11 cellular contexts compared by ENCODE assay signal in genomic region chr22:50475652-50476002, GRCh38. TPM values are rescaled to one million over a fixed set of nuclear protein-coding genes. Genes with fewer than 3 reads are reported as not detected.
DNase-seq lines count a peak whose midpoint lies in the region; ATAC-seq and TF ChIP-seq lines count a peak whose summit lies in the region.
"Had no signal": no experiment of that assay in that cellular context is flagged by ENCODE, and none has a peak within 500 bp of the region (broad histone marks: within the 10 kb centered on the region; RNA-seq: fewer than 3 reads in every experiment).

No MANE protein-coding gene starts in this region.

- H3K27ac Mint-ChIP-seq in naive thymus-derived CD4-positive, alpha-beta T cell: peak overlapping the region; percentile 44 to 88 (median 63)

- no peaks in the 10 kb centered on the region for H3K36me3 ChIP-seq in left ventricle myocardium inferior
- no peaks in the 10 kb centered on the region for H3K36me3 ChIP-seq in right atrium auricular region
- H3K36me3 ChIP-seq in naive thymus-derived CD4-positive, alpha-beta T cell (ENCODE audit: control insufficient read depth in 2 of 3, insufficient read depth in 3 of 3, low read length in 3 of 3): peaks cover 0 to 3% (median 0%) of the 10 kb centered on the region in 3 experiments
- H3K36me3 ChIP-seq: cardiac muscle cell had no signal

- H3K36me3 Mint-ChIP-seq in naive thymus-derived CD4-positive, alpha-beta T cell: peaks cover 0 to 12% (median 3%) of the 10 kb centered on the region in 5 donors

- no peaks in the 10 kb centered on the region for H3K9me3 ChIP-seq in left ventricle myocardium inferior (replicated peaks)
- no peaks in the 10 kb centered on the region for H3K9me3 ChIP-seq in right atrium auricular region
- H3K9me3 ChIP-seq in naive thymus-derived CD4-positive, alpha-beta T cell (ENCODE audit: control insufficient read depth in 2 of 3, low read length in 3 of 3): no peaks in the 10 kb centered on the region

- peak overlapping the region; percentile 81 for H3K27ac ChIP-seq in left ventricle myocardium inferior (replicated peaks)
- no peak overlapping the region for H3K27ac ChIP-seq in right atrium auricular region
- peak overlapping the region; percentile 40 for H3K27ac ChIP-seq in angular gyrus (ENCODE audit: low read depth, low read length)
- H3K27ac ChIP-seq in naive thymus-derived CD4-positive, alpha-beta T cell (ENCODE audit: low read depth, low read length): peak overlapping the region; percentile 90
- H3K27ac ChIP-seq: cardiac muscle cell had no signal

- H3K27me3 ChIP-seq in left ventricle myocardium inferior (ENCODE audit: low read depth): peaks cover 29% of the 10 kb centered on the region
- no peaks in the 10 kb centered on the region for H3K27me3 ChIP-seq in right atrium auricular region
- no peaks in the 10 kb centered on the region for H3K27me3 ChIP-seq in naive thymus-derived CD4-positive, alpha-beta T cell (ENCODE audit: control insufficient read depth in 2 of 2, insufficient read depth in 2 of 2, low read length in 2 of 2)

- H3K4me3 ChIP-seq in left ventricle myocardium inferior (peak overlapping the region; percentile 93), right atrium auricular region (peak overlapping the region in 1 of 2 donors; percentile 96)
- peak overlapping the region; percentile 70 for H3K4me3 ChIP-seq in naive thymus-derived CD4-positive, alpha-beta T cell (ENCODE audit: low read length)

- peaks cover 25 to 54% (median 39%) of the 10 kb centered on the region in 7 donors for H3K4me1 Mint-ChIP-seq in naive thymus-derived CD4-positive, alpha-beta T cell

- POLR2A ChIA-PET in naive thymus-derived CD4-positive, alpha-beta T cell (lab: Charles Lee): interaction anchor here (1.3 kb wide), 1 partner anchor 50 kb away, joined by 4 read pairs; the partner anchor contains the start of gene SCO2

- ATAC-seq in naive thymus-derived CD4-positive, alpha-beta T cell: no peak
- no peak for ATAC-seq in GM21786 (IDR thresholded peaks at IDR 0.05; ENCODE audit: unreplicated experiment)

- peaks cover 0 to 26% (median 0%) of the 10 kb centered on the region in 5 donors for H3K27me3 Mint-ChIP-seq in naive thymus-derived CD4-positive, alpha-beta T cell

- CTCF ChIA-PET in naive thymus-derived CD4-positive, alpha-beta T cell (lab: Charles Lee): interaction anchor here (0.6 to 0.7 kb wide), 2 partner anchors 32 to 145 kb away, joined by 3 read pairs; no protein-coding TSS in a partner anchor

- no peak for TF ChIP-seq CTCF in left ventricle myocardium inferior (IDR thresholded peaks at IDR 0.05; ENCODE audit: borderline replicate concordance)
- no peak for TF ChIP-seq CTCF in right atrium auricular region (IDR thresholded peaks at IDR 0.05)

- intact Hi-C loops in left ventricle myocardium inferior (cut with micrococcal nuclease): no loop called here
- intact Hi-C loops in naive thymus-derived CD4-positive, alpha-beta T cell (cut with micrococcal nuclease): loop anchor here (1.0 to 10.0 kb wide), 4 partner anchors 32 to 201 kb away; partner anchors contain the start of genes CHKB (in 1 of the 2), LMF2 (in 1 of the 2) and MAPK11 (in 1 of the 2)

- no peak for DNase-seq in left ventricle myocardium inferior
- DNase-seq in right atrium auricular region (ENCODE audit: low spot score): no peak
- no peak for DNase-seq in naive thymus-derived CD4-positive, alpha-beta T cell
- DNase-seq in stimulated activated CD4-positive, alpha-beta T cell treated with anti-CD3 and anti-CD28 coated beads, Interleukin-4, amount 100 ng/mL, for 24 hours: no peak
- DNase-seq in A172 (ENCODE audit: low spot score): no peak
- no peak for DNase-seq in dermis blood vessel endothelial cell

- H3K9me3 Mint-ChIP-seq in naive thymus-derived CD4-positive, alpha-beta T cell: no peaks in the 10 kb centered on the region

- peak overlapping the region; percentile 41 to 98 (median 70) for H3K4me3 Mint-ChIP-seq in naive thymus-derived CD4-positive, alpha-beta T cell

- H3K4me1 ChIP-seq in left ventricle myocardium inferior (peaks cover 47% of the 10 kb centered on the region), right atrium auricular region (peaks cover 0 to 40% of the 10 kb centered on the region in 2 donors)
- H3K4me1 ChIP-seq in naive thymus-derived CD4-positive, alpha-beta T cell (ENCODE audit: control insufficient read depth in 2 of 2, insufficient read depth in 2 of 2, low read length in 2 of 2): peaks cover 33 to 35% of the 10 kb centered on the region in 2 donors

RNA-seq across cellular contexts. Expression of gene SBF1, which starts 0.8 kb away (rescaled TPM):
- 55.8 TPM for total RNA-seq in left ventricle myocardium inferior
- 10 to 100 TPM; 41.1 to 57.1 TPM for total RNA-seq in right atrium auricular region
- total RNA-seq in naive thymus-derived CD4-positive, alpha-beta T cell: 100 to 1,000 TPM; 161 to 209 (median 181) TPM
- 10 to 100 TPM; 15.2 to 40.2 TPM for polyA plus RNA-seq in naive thymus-derived CD4-positive, alpha-beta T cell
- total RNA-seq in A172 (2014; rRNA removed; shearing (Covaris generic)): 43.0 and 48.2 TPM in 2 replicates
- total RNA-seq in dermis blood vessel endothelial cell: 50.0 and 62.1 TPM in 2 replicates

RNA-seq across cellular contexts. Expression of gene ADM2, which starts 5.7 kb away (rescaled TPM):
- total RNA-seq in left ventricle myocardium inferior (not detected), right atrium auricular region (under 1 TPM in 1 of 2 donors, not detected in 1; 0.08 TPM), dermis blood vessel endothelial cell (0.34 and 0.60 TPM in 2 replicates)
- 1 to 10 TPM; 1.3 to 4.5 (median 4.0) TPM for total RNA-seq in naive thymus-derived CD4-positive, alpha-beta T cell
- under 1 TPM; 0.24 to 0.44 TPM for polyA plus RNA-seq in naive thymus-derived CD4-positive, alpha-beta T cell
- total RNA-seq in A172 (2014; rRNA removed; shearing (Covaris generic)): not detected in 2 replicates

RNA-seq across cellular contexts. Expression of gene MIOX, which starts 11.0 kb away (rescaled TPM):
- not detected for total RNA-seq in left ventricle myocardium inferior
- total RNA-seq in right atrium auricular region: not detected
- under 1 TPM in 1 of 5 experiments, not detected in 4; 0.22 TPM for total RNA-seq in naive thymus-derived CD4-positive, alpha-beta T cell
- not detected for polyA plus RNA-seq in naive thymus-derived CD4-positive, alpha-beta T cell
- not detected in 2 replicates for total RNA-seq in A172 (2014; rRNA removed; shearing (Covaris generic))
- total RNA-seq in dermis blood vessel endothelial cell: not detected in 2 replicates
- total RNA-seq: cardiac muscle cell, Daoy, lung microvascular endothelial cell had no signal
- polyA plus RNA-seq: cardiac muscle cell had no signal

RNA-seq across cellular contexts. Expression of gene LMF2, which starts 31.9 kb away (rescaled TPM):
- total RNA-seq in left ventricle myocardium inferior (23.4 TPM), right atrium auricular region (10 to 100 TPM; 30.1 to 33.8 TPM), dermis blood vessel endothelial cell (43.7 and 50.9 TPM in 2 replicates)
- total RNA-seq in naive thymus-derived CD4-positive, alpha-beta T cell: 100 to 1,000 TPM; 101 to 133 (median 118) TPM
- 10 to 100 TPM; 15.0 to 25.5 TPM for polyA plus RNA-seq in naive thymus-derived CD4-positive, alpha-beta T cell
- total RNA-seq in A172 (2014; rRNA removed; shearing (Covaris generic)): 21.3 and 28.7 TPM in 2 replicates

RNA-seq across cellular contexts. Expression of gene NCAPH2, which starts 32.4 kb away (rescaled TPM):
- total RNA-seq in left ventricle myocardium inferior: 27.7 TPM
- 10 to 100 TPM; 19.5 to 33.4 TPM for total RNA-seq in right atrium auricular region
- 100 to 1,000 TPM in 2 of 5 experiments, 10 to 100 TPM in 3; 74.3 to 135 (median 91.1) TPM for total RNA-seq in naive thymus-derived CD4-positive, alpha-beta T cell
- 10 to 100 TPM; 37.8 to 46.6 TPM for polyA plus RNA-seq in naive thymus-derived CD4-positive, alpha-beta T cell
- 51.8 and 55.6 TPM in 2 replicates for total RNA-seq in A172 (2014; rRNA removed; shearing (Covaris generic))
- 30.1 and 37.1 TPM in 2 replicates for total RNA-seq in dermis blood vessel endothelial cell

Comparison
In these comparisons a context has a peak if more than half of its experiments do, and no peak if none do; other contexts are left out.
1. H3K27ac ChIP-seq: peak in left ventricle myocardium inferior (single experiment), angular gyrus (single experiment) and naive thymus-derived CD4-positive, alpha-beta T cell (single experiment); none in right atrium auricular region (0 of 2).